In the genomic region with DNA sequence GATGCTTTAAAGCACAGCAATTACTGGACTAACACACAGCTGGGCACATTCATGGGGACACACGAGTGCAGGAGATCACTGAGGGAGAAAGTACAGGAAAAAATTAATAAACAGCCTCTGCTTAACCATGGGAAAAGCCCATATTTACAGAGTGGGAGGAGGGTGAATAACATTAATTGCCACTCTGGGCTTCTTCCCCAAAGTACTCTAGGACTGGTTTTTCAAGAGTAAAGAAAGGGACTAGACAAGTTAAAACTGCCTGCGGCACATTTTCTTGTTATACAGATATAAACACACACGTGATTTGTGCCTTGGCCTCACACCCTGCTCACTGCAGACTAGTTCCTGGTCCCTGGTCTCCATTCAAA, we compare ENCODE assay signal across 8 cellular contexts.
DNase-seq lines count a peak whose midpoint lies in the region; ATAC-seq and TF ChIP-seq lines count a peak whose summit lies in the region.

No MANE protein-coding gene starts in this region.

- peaks cover 3% of the 10 kb centered on the region for H3K9me3 Mint-ChIP-seq in endodermal cell

- no peak overlapping the region for H3K9ac ChIP-seq in endodermal cell (ENCODE audit: extremely low read depth, low read length, poor library complexity, severe bottlenecking)

- peak; percentile 36 for DNase-seq in NCI-H510A treated with DMSO at 0.1 percent for 48 hours (lab: John Stamatoyannopoulos, UW)
- DNase-seq in left colon: peak; percentile 53 to 81
- no peak for DNase-seq in endodermal cell
- no peak for DNase-seq in middle frontal gyrus (ENCODE audit: extremely low spot score, low spot score)
- no peak for DNase-seq in GM10266 (ENCODE audit: extremely low spot score)
- no peak for DNase-seq in NCI-H2081 treated with DMSO at 0.1 percent for 48 hours (lab: John Stamatoyannopoulos, UW)

- peaks cover 11% of the 10 kb centered on the region for H3K27me3 Mint-ChIP-seq in endodermal cell (ENCODE audit: insufficient read depth)

- TF ChIP-seq CTCF in endodermal cell (conservative IDR thresholded peaks at IDR 0.05) (no peak), GM10266 (IDR thresholded peaks at IDR 0.05; ENCODE audit: control insufficient read depth, insufficient read depth, low read depth, missing control alignments) (no peak)

- ATAC-seq in GM18873 (IDR thresholded peaks at IDR 0.05; ENCODE audit: low FRiP score, unreplicated experiment) (peak; percentile 6), HG02870 (IDR thresholded peaks at IDR 0.05; ENCODE audit: unreplicated experiment) (peak; percentile 30), left colon (peak; percentile 88)

- H3K4me1 ChIP-seq in endodermal cell (ENCODE audit: control insufficient read depth, insufficient read depth, low read length): no peaks in the 10 kb centered on the region

- H3K27me3 ChIP-seq in endodermal cell (ENCODE audit: control insufficient read depth, insufficient read depth, low read length, poor library complexity, severe bottlenecking): peaks cover 12% of the 10 kb centered on the region

- no peak overlapping the region for H3K4me3 Mint-ChIP-seq in endodermal cell

- H3K9me3 ChIP-seq in endodermal cell (ENCODE audit: control insufficient read depth, low read length): no peaks in the 10 kb centered on the region

- WGBS in endodermal cell (ENCODE audit: insufficient coverage in 1 of 2, insufficient read length in 1 of 2), 2 experiments: 78 to 93% methylated on average over 2 to 3 of the region's 3 CpGs

- H3K36me3 ChIP-seq in endodermal cell (ENCODE audit: control insufficient read depth, insufficient read depth, low read length): no peaks in the 10 kb centered on the region

- H3K27ac Mint-ChIP-seq in endodermal cell: no peak overlapping the region

- intact Hi-C loops in left colon (cut with DNase I, micrococcal nuclease): no loop called here

- no peaks in the 10 kb centered on the region for H3K4me1 Mint-ChIP-seq in endodermal cell

- H3K27ac ChIP-seq in endodermal cell (ENCODE audit: low read depth, low read length): no peak overlapping the region

- no peak overlapping the region for H3K4me3 ChIP-seq in endodermal cell (ENCODE audit: low read length)

- no peaks in the 10 kb centered on the region for H3K36me3 Mint-ChIP-seq in endodermal cell (ENCODE audit: low read depth)

Comparison
In these comparisons a context has a peak if more than half of its experiments do, and no peak if none do; other contexts are left out.
1. ATAC-seq: peak in every context shown above with its lines; median percentile 88 in left colon; 30 in HG02870; 6 in GM18873.
2. DNase-seq: peak in NCI-H510A treated with DMSO at 0.1 percent for 48 hours (single experiment) and left colon (2 of 2); none in endodermal cell (single experiment), middle frontal gyrus (single experiment), GM10266 (single experiment) and NCI-H2081 treated with DMSO at 0.1 percent for 48 hours (single experiment).